ENCODE assay signal across 1 cellular context in genomic region chr2:240236217-240237111, GRCh38.
TF ChIP-seq lines count a peak whose summit lies in the region.

No MANE protein-coding gene starts in this region.

TF ChIP-seq in HepG2, 621 proteins besides CTCF, POLR2A, EP300 and RAD21 (continued from another document):
- peak; percentile 49; the same call in 1 of the 2 replicates for TF ChIP-seq TFAP4 (IDR thresholded peaks at IDR 0.05; ENCODE audit: borderline replicate concordance, low read depth)
- no peak for TF ChIP-seq GZF1 (CRISPR knock-in tag; IDR thresholded peaks at IDR 0.05)
